26 cellular contexts compared by ENCODE assay signal in genomic region chr19:33691736-33692135, GRCh38.
"Had no signal": no experiment of that assay in that cellular context is flagged by ENCODE, and none has a peak within 500 bp of the region (broad histone marks: within the 10 kb centered on the region; RNA-seq: fewer than 3 reads in every experiment).

No MANE protein-coding gene starts in this region.

- H3K4me3 ChIP-seq: esophagus squamous epithelium, lower lobe of right lung, pancreas, smooth muscle cell, stomach, testis, tibial artery had no signal

- H3K36me3 ChIP-seq: esophagus squamous epithelium, lower lobe of right lung, pancreas, stomach, tibial artery had no signal

- H3K9me3 ChIP-seq: esophagus squamous epithelium, lower lobe of right lung, pancreas, stomach, testis, tibial artery had no signal

- H3K4me1 ChIP-seq: esophagus squamous epithelium, lower lobe of right lung, pancreas, stomach, testis, tibial artery had no signal

- DNase-seq: cortex of kidney; effector memory CD8-positive, alpha-beta T cell; erythroblast; esophagus squamous epithelium; foreskin melanocyte; hypothalamus; immature natural killer cell; islet precursor cell; kidney glomerular epithelial cell; left colon; left ventricle myocardium superior; lower lobe of right lung; natural killer cell; occipital lobe; stimulated activated CD4-positive, alpha-beta T cell treated with anti-CD3 and anti-CD28 coated beads, Interleukin-2, amount 100 ng/mL, for 24 hours; stimulated activated CD4-positive, alpha-beta T cell treated with anti-CD3 and anti-CD28 coated beads, Interleukin-4, amount 100 ng/mL, for 24 hours; stimulated activated naive CD4-positive, alpha-beta T cell treated with Interleukin-2 at 50 U/mL for 16 hours; stomach; testis had no signal

- H3K27ac ChIP-seq: esophagus squamous epithelium, lower lobe of right lung, pancreas, stomach, testis, tibial artery had no signal

- FAIRE-seq: endometrium, pancreas, urothelium cell line had no signal

- H3K27me3 ChIP-seq: testis had no signal

- ATAC-seq: effector memory CD8-positive, alpha-beta T cell; left colon; left ventricle myocardium superior; lower lobe of right lung; natural killer cell; pancreas; sciatic nerve; stimulated activated effector memory CD8-positive, alpha-beta T cell treated with anti-CD3 and anti-CD28 coated beads, Interleukin-12 subunit alpha, Interleukin-12 subunit beta, amount 100 ng/mL, for 72 hours had no signal
